1 cellular context compared by ENCODE assay signal in genomic region chr6:147578159-147578558, GRCh38.
TF ChIP-seq lines count a peak whose summit lies in the region.

No MANE protein-coding gene starts in this region.

TF ChIP-seq in IMR-90, 13 proteins besides CTCF, POLR2A, EP300 and RAD21:
- no peak for TF ChIP-seq ELK1 (IDR thresholded peaks at IDR 0.05; ENCODE audit: borderline replicate concordance, low read depth, low read length)
- no peak for TF ChIP-seq BHLHE40 (IDR thresholded peaks at IDR 0.05; ENCODE audit: low read depth, low read length)
- TF ChIP-seq CHD1 (IDR thresholded peaks at IDR 0.05; ENCODE audit: low read depth, low read length) = no peak
- no peak for TF ChIP-seq CEBPB (IDR thresholded peaks at IDR 0.05; ENCODE audit: low read depth, low read length)
- TF ChIP-seq FOS (IDR thresholded peaks at IDR 0.05; ENCODE audit: low read depth, low read length) = no peak
- TF ChIP-seq USF2 (IDR thresholded peaks at IDR 0.05; ENCODE audit: low read depth, low read length) = no peak
- no peak for TF ChIP-seq SMC3 (IDR thresholded peaks at IDR 0.05; ENCODE audit: low read depth, low read length)
- no peak for TF ChIP-seq NFE2L2 (IDR thresholded peaks at IDR 0.05; ENCODE audit: low read depth, low read length)
- TF ChIP-seq MXI1 (IDR thresholded peaks at IDR 0.05; ENCODE audit: borderline replicate concordance, low read depth, low read length) = no peak
- no peak for TF ChIP-seq MAZ (IDR thresholded peaks at IDR 0.05; ENCODE audit: borderline replicate concordance, low read depth, low read length)
- TF ChIP-seq MAFK (IDR thresholded peaks at IDR 0.05; ENCODE audit: low read depth, low read length) = no peak
- no peak for TF ChIP-seq RFX5 (IDR thresholded peaks at IDR 0.05; ENCODE audit: low read depth, low read length)
- no peak for TF ChIP-seq RCOR1 (IDR thresholded peaks at IDR 0.05; ENCODE audit: insufficient replicate concordance, low read length)
